ENCODE assay signal across 1 cellular context in the genomic region with DNA sequence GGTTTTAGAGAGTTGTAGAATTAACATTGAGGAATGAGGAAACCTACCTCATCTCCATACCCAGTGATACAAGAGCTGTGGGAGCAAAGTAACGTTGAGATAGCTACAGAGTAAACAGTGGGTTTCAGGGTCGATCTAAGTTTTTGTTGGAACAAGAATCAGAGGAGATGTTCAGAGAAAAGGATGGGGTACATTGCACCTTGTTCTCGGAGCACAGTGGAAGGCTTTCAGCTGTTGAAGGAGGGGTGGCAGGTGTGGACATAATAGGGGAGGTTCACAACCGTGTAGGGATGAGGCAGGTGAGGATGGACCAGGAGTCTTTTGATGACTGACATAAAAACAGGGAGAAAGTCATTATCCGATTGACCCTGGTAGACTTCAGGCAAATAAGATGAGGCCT.
A peak's percentile ranks its signal among the peaks of the same experiment; 100 is the strongest.
TF ChIP-seq lines count a peak whose summit lies in the region.

No MANE protein-coding gene starts in this region.

TF ChIP-seq in HepG2, 621 proteins besides CTCF, POLR2A, EP300 and RAD21:
- TF ChIP-seq TEAD3 (CRISPR knock-in tag; optimal IDR thresholded peaks at IDR 0.05; ENCODE audit: borderline replicate concordance), result peak; percentile 54
- no peak for TF ChIP-seq ZNF501 (CRISPR knock-in tag; IDR thresholded peaks at IDR 0.05)
- no peak for TF ChIP-seq FOXA1 (IDR thresholded peaks at IDR 0.05)
- TF ChIP-seq FOXA1 (CRISPR knock-in tag; IDR thresholded peaks at IDR 0.05), result peak; percentile 42
- TF ChIP-seq, protein P1, sequence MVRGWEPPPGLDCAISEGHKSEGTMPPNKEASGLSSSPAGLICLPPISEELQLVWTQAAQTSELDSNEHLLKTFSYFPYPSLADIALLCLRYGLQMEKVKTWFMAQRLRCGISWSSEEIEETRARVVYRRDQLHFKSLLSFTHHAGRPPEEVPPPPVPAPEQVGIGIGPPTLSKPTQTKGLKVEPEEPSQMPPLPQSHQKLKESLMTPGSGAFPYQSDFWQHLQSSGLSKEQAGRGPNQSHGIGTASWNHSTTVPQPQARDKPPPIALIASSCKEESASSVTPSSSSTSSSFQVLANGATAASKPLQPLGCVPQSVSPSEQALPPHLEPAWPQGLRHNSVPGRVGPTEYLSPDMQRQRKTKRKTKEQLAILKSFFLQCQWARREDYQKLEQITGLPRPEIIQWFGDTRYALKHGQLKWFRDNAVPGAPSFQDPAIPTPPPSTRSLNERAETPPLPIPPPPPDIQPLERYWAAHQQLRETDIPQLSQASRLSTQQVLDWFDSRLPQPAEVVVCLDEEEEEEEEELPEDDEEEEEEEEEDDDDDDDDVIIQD (CRISPR knock-in tag; IDR thresholded peaks at IDR 0.05; ENCODE audit: low read depth), result peak; percentile 59; the same call in 1 of the 2 replicates
- TF ChIP-seq FLYWCH1 (CRISPR knock-in tag; IDR thresholded peaks at IDR 0.05), result no peak
- no peak for TF ChIP-seq ZNF136 (CRISPR knock-in tag; IDR thresholded peaks at IDR 0.05; ENCODE audit: low read depth)
- TF ChIP-seq NFE2L1 (CRISPR knock-in tag; IDR thresholded peaks at IDR 0.05; ENCODE audit: borderline replicate concordance), result no peak
- TF ChIP-seq ETV6 (CRISPR knock-in tag; conservative IDR thresholded peaks at IDR 0.05), result no peak
- TF ChIP-seq CREM (IDR thresholded peaks at IDR 0.05), result no peak
- no peak for TF ChIP-seq CREM (CRISPR knock-in tag; IDR thresholded peaks at IDR 0.05)
- no peak for TF ChIP-seq TP53 (CRISPR knock-in tag; conservative IDR thresholded peaks at IDR 0.05)
- no peak for TF ChIP-seq ZNF484 (CRISPR knock-in tag; IDR thresholded peaks at IDR 0.05; ENCODE audit: borderline replicate concordance, low read depth)
- TF ChIP-seq GTF3A (CRISPR knock-in tag; conservative IDR thresholded peaks at IDR 0.05), result no peak
- no peak for TF ChIP-seq ZBTB7B (CRISPR knock-in tag; IDR thresholded peaks at IDR 0.05)
- TF ChIP-seq ZNF367 (CRISPR knock-in tag; IDR thresholded peaks at IDR 0.05; ENCODE audit: borderline replicate concordance), result no peak
- peak; percentile 43 for TF ChIP-seq ZMYM4 (CRISPR knock-in tag; IDR thresholded peaks at IDR 0.05)
- no peak for TF ChIP-seq GATAD1 (CRISPR knock-in tag; IDR thresholded peaks at IDR 0.05)
- TF ChIP-seq POGZ (CRISPR knock-in tag; IDR thresholded peaks at IDR 0.05), result peak; percentile 65; the same call in 1 of the 2 replicates
- TF ChIP-seq SSRP1 (CRISPR knock-in tag; IDR thresholded peaks at IDR 0.05), result peak; percentile 80; the same call in 1 of the 2 replicates
- TF ChIP-seq, protein P2, sequence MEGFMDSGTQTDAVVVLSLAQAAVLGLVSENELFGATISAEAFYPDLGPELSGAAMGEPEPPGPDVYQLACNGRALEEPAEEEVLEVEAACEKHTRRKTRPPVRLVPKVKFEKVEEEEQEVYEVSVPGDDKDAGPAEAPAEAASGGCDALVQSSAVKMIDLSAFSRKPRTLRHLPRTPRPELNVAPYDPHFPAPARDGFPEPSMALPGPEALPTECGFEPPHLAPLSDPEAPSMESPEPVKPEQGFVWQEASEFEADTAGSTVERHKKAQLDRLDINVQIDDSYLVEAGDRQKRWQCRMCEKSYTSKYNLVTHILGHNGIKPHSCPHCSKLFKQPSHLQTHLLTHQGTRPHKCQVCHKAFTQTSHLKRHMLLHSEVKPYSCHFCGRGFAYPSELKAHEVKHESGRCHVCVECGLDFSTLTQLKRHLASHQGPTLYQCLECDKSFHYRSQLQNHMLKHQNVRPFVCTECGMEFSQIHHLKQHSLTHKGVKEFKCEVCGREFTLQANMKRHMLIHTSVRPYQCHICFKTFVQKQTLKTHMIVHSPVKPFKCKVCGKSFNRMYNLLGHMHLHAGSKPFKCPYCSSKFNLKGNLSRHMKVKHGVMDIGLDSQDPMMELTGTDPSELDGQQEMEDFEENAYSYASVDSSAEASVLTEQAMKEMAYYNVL (CRISPR knock-in tag; IDR thresholded peaks at IDR 0.05; ENCODE audit: borderline replicate concordance), result 0 out of 2 replicates have a peak, but pooled peaks have one; percentile 41
- TF ChIP-seq, protein P3, sequence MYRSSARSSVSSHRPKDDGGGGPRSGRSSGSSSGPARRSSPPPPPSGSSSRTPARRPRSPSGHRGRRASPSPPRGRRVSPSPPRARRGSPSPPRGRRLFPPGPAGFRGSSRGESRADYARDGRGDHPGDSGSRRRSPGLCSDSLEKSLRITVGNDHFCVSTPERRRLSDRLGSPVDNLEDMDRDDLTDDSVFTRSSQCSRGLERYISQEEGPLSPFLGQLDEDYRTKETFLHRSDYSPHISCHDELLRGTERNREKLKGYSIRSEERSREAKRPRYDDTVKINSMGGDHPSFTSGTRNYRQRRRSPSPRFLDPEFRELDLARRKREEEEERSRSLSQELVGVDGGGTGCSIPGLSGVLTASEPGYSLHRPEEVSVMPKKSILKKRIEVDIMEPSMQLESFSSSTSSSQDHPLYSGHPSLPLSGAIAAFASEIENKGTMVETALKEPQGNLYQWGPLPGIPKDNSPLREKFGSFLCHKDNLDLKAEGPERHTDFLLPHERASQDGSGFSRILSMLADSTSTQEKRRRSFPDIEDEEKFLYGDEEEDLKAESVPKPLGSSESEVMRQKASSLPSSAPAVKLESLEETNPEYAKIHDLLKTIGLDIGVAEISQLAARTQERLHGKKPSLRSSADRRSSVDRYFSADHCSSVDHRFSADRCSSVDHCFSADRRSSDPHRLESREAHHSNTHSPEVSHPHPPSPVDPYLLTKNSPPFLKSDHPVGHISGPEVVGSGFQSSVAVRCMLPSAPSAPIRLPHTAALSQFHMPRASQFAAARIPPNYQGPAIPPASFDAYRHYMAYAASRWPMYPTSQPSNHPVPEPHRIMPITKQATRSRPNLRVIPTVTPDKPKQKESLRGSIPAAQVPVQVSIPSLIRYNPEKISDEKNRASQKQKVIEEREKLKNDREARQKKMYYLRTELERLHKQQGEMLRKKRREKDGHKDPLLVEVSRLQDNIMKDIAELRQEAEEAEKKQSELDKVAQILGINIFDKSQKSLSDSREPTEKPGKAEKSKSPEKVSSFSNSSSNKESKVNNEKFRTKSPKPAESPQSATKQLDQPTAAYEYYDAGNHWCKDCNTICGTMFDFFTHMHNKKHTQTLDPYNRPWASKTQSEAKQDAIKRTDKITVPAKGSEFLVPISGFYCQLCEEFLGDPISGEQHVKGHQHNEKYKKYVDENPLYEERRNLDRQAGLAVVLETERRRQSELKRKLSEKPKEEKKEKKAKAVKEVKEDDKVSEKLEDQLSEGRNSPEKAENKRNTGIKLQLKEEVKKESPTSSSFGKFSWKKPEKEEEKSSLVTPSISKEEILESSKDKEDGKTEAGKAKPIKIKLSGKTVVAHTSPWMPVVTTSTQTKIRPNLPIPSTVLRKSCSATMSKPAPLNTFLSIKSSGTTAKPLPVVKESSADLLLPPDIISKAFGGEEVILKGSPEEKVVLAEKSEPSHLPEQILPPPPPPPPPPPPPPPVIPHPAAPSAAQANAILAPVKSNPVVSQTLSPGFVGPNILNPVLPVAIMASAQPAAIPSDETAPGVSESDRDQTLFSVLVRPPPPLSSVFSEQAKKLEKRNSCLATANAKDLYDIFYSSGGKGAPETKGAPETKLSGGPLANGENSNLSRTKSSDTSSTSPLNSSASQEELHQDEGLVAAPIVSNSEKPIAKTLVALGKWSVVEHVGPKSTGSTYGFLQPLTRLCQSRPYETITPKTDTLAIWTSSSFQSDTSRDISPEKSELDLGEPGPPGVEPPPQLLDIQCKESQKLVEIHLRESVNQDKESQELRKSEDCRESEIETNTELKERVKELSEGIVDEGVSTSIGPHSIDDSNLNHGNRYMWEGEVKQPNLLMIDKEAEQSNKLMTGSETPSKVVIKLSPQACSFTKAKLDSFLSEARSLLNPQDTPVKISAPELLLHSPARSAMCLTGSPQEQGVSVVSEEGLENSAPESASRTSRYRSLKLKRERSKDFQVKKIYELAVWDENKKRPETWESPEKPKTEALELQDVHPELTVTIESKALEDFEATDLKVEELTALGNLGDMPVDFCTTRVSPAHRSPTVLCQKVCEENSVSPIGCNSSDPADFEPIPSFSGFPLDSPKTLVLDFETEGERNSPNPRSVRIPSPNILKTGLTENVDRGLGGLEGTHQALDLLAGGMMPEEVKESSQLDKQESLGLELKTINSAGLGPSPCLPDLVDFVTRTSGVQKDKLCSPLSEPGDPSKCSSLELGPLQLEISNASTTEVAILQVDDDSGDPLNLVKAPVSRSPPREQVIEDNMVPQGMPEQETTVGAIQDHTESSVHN (CRISPR knock-in tag; IDR thresholded peaks at IDR 0.05), result no peak
- TF ChIP-seq ZNF451 (CRISPR knock-in tag; IDR thresholded peaks at IDR 0.05), result no peak
- TF ChIP-seq TGIF2 (CRISPR knock-in tag; IDR thresholded peaks at IDR 0.05), result 0 out of 2 replicates have a peak, but pooled peaks have one; percentile 21
- TF ChIP-seq ZIK1 (CRISPR knock-in tag; IDR thresholded peaks at IDR 0.05; ENCODE audit: borderline replicate concordance, low read depth), result no peak
- TF ChIP-seq REXO4 (CRISPR knock-in tag; IDR thresholded peaks at IDR 0.05; ENCODE audit: borderline replicate concordance), result no peak
- no peak for TF ChIP-seq ZKSCAN5 (CRISPR knock-in tag; IDR thresholded peaks at IDR 0.05)
- TF ChIP-seq SALL1 (CRISPR knock-in tag; IDR thresholded peaks at IDR 0.05), result peak; percentile 23; the same call in 1 of the 2 replicates
- TF ChIP-seq KDM1A (CRISPR knock-in tag; IDR thresholded peaks at IDR 0.05), result no peak
- TF ChIP-seq, protein P4, sequence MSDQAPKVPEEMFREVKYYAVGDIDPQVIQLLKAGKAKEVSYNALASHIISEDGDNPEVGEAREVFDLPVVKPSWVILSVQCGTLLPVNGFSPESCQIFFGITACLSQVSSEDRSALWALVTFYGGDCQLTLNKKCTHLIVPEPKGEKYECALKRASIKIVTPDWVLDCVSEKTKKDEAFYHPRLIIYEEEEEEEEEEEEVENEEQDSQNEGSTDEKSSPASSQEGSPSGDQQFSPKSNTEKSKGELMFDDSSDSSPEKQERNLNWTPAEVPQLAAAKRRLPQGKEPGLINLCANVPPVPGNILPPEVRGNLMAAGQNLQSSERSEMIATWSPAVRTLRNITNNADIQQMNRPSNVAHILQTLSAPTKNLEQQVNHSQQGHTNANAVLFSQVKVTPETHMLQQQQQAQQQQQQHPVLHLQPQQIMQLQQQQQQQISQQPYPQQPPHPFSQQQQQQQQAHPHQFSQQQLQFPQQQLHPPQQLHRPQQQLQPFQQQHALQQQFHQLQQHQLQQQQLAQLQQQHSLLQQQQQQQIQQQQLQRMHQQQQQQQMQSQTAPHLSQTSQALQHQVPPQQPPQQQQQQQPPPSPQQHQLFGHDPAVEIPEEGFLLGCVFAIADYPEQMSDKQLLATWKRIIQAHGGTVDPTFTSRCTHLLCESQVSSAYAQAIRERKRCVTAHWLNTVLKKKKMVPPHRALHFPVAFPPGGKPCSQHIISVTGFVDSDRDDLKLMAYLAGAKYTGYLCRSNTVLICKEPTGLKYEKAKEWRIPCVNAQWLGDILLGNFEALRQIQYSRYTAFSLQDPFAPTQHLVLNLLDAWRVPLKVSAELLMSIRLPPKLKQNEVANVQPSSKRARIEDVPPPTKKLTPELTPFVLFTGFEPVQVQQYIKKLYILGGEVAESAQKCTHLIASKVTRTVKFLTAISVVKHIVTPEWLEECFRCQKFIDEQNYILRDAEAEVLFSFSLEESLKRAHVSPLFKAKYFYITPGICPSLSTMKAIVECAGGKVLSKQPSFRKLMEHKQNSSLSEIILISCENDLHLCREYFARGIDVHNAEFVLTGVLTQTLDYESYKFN (CRISPR knock-in tag; conservative IDR thresholded peaks at IDR 0.05), result peak; percentile 40; the same call in 1 of the 2 replicates
- no peak for TF ChIP-seq GFI1 (CRISPR knock-in tag; IDR thresholded peaks at IDR 0.05; ENCODE audit: borderline replicate concordance)
- no peak for TF ChIP-seq MTA1 (CRISPR knock-in tag; IDR thresholded peaks at IDR 0.05; ENCODE audit: borderline replicate concordance)
- no peak for TF ChIP-seq SOX6 (IDR thresholded peaks at IDR 0.05)
- 0 out of 2 replicates have a peak, but pooled peaks have one; percentile 32 for TF ChIP-seq SOX6 (CRISPR knock-in tag; IDR thresholded peaks at IDR 0.05)
- TF ChIP-seq, protein P5, sequence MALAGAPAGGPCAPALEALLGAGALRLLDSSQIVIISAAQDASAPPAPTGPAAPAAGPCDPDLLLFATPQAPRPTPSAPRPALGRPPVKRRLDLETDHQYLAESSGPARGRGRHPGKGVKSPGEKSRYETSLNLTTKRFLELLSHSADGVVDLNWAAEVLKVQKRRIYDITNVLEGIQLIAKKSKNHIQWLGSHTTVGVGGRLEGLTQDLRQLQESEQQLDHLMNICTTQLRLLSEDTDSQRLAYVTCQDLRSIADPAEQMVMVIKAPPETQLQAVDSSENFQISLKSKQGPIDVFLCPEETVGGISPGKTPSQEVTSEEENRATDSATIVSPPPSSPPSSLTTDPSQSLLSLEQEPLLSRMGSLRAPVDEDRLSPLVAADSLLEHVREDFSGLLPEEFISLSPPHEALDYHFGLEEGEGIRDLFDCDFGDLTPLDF (CRISPR knock-in tag; IDR thresholded peaks at IDR 0.05), result no peak
- peak; percentile 56; the same call in 1 of the 2 replicates for TF ChIP-seq ZSCAN25 (CRISPR knock-in tag; IDR thresholded peaks at IDR 0.05)
- no peak for TF ChIP-seq MYNN (CRISPR knock-in tag; IDR thresholded peaks at IDR 0.05; ENCODE audit: low read depth)
- no peak for TF ChIP-seq MZF1 (CRISPR knock-in tag; IDR thresholded peaks at IDR 0.05; ENCODE audit: borderline replicate concordance)
- TF ChIP-seq ZNF678 (CRISPR knock-in tag; IDR thresholded peaks at IDR 0.05), result no peak
- peak; percentile 52 for TF ChIP-seq ZEB1 (IDR thresholded peaks at IDR 0.05; ENCODE audit: insufficient replicate concordance, low read depth)
- TF ChIP-seq HNF4A (CRISPR knock-in tag; IDR thresholded peaks at IDR 0.05), result peak; percentile 55; the same call in 1 of the 2 replicates
- no peak for TF ChIP-seq ZNF253 (CRISPR knock-in tag; IDR thresholded peaks at IDR 0.05; ENCODE audit: borderline replicate concordance)
- no peak for TF ChIP-seq SMC3 (IDR thresholded peaks at IDR 0.05; ENCODE audit: low read length)
TF ChIP-seq in HepG2: peak in this region for 14.
